In the genomic region with DNA sequence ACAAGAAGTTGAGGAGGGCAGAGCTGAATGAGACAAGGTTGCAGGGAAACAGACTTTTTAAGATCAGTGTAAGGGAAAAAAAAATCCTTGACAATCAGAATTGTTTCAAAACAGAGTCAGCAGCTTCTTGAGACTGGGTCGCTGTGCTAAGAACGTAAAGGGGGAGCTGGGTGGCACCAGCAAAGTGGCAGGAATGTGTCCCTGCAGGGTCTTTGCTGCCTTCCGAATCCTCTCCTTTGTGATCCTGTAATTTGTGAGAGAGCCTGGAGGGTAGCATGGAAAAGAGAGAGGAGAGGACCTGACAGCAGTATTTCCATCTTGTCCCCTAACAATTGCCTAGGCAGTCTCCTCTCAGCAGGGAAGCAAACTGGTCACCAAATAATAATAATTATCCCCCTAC, we compare ENCODE assay signal across 1 cellular context.
TF ChIP-seq lines count a peak whose summit lies in the region.

No MANE protein-coding gene starts in this region.

TF ChIP-seq in GM23338, 12 proteins besides CTCF, POLR2A, EP300 and RAD21:
- TF ChIP-seq JUNB (IDR thresholded peaks at IDR 0.05; ENCODE audit: unreplicated experiment) (no peak), EZH2phosphoT487 (IDR thresholded peaks at IDR 0.05; ENCODE audit: unreplicated experiment) (no peak), ZNF331 (CRISPR knock-in tag; IDR thresholded peaks at IDR 0.05; ENCODE audit: low read depth) (no peak)
- TF ChIP-seq, protein P1, sequence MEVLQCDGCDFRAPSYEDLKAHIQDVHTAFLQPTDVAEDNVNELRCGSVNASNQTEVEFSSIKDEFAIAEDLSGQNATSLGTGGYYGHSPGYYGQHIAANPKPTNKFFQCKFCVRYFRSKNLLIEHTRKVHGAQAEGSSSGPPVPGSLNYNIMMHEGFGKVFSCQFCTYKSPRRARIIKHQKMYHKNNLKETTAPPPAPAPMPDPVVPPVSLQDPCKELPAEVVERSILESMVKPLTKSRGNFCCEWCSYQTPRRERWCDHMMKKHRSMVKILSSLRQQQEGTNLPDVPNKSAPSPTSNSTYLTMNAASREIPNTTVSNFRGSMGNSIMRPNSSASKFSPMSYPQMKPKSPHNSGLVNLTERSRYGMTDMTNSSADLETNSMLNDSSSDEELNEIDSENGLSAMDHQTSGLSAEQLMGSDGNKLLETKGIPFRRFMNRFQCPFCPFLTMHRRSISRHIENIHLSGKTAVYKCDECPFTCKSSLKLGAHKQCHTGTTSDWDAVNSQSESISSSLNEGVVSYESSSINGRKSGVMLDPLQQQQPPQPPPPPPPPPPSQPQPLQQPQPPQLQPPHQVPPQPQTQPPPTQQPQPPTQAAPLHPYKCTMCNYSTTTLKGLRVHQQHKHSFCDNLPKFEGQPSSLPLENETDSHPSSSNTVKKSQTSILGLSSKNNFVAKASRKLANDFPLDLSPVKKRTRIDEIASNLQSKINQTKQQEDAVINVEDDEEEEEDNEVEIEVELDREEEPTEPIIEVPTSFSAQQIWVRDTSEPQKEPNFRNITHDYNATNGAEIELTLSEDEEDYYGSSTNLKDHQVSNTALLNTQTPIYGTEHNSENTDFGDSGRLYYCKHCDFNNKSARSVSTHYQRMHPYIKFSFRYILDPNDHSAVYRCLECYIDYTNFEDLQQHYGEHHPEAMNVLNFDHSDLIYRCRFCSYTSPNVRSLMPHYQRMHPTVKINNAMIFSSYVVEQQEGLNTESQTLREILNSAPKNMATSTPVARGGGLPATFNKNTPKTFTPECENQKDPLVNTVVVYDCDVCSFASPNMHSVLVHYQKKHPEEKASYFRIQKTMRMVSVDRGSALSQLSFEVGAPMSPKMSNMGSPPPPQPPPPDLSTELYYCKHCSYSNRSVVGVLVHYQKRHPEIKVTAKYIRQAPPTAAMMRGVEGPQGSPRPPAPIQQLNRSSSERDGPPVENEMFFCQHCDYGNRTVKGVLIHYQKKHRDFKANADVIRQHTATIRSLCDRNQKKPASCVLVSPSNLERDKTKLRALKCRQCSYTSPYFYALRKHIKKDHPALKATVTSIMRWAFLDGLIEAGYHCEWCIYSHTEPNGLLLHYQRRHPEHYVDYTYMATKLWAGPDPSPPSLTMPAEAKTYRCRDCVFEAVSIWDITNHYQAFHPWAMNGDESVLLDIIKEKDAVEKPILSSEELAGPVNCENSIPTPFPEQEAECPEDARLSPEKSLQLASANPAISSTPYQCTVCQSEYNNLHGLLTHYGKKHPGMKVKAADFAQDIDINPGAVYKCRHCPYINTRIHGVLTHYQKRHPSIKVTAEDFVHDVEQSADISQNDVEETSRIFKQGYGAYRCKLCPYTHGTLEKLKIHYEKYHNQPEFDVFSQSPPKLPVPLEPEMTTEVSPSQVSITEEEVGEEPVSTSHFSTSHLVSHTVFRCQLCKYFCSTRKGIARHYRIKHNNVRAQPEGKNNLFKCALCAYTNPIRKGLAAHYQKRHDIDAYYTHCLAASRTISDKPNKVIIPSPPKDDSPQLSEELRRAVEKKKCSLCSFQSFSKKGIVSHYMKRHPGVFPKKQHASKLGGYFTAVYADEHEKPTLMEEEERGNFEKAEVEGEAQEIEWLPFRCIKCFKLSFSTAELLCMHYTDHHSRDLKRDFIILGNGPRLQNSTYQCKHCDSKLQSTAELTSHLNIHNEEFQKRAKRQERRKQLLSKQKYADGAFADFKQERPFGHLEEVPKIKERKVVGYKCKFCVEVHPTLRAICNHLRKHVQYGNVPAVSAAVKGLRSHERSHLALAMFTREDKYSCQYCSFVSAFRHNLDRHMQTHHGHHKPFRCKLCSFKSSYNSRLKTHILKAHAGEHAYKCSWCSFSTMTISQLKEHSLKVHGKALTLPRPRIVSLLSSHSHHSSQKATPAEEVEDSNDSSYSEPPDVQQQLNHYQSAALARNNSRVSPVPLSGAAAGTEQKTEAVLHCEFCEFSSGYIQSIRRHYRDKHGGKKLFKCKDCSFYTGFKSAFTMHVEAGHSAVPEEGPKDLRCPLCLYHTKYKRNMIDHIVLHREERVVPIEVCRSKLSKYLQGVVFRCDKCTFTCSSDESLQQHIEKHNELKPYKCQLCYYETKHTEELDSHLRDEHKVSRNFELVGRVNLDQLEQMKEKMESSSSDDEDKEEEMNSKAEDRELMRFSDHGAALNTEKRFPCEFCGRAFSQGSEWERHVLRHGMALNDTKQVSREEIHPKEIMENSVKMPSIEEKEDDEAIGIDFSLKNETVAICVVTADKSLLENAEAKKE (CRISPR knock-in tag; IDR thresholded peaks at IDR 0.05) = no peak
- TF ChIP-seq, protein P2, sequence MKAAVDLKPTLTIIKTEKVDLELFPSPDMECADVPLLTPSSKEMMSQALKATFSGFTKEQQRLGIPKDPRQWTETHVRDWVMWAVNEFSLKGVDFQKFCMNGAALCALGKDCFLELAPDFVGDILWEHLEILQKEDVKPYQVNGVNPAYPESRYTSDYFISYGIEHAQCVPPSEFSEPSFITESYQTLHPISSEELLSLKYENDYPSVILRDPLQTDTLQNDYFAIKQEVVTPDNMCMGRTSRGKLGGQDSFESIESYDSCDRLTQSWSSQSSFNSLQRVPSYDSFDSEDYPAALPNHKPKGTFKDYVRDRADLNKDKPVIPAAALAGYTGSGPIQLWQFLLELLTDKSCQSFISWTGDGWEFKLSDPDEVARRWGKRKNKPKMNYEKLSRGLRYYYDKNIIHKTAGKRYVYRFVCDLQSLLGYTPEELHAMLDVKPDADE (IDR thresholded peaks at IDR 0.05) = no peak
TF ChIP-seq in GM23338: peak in this region for 0.
